In the genomic region with DNA sequence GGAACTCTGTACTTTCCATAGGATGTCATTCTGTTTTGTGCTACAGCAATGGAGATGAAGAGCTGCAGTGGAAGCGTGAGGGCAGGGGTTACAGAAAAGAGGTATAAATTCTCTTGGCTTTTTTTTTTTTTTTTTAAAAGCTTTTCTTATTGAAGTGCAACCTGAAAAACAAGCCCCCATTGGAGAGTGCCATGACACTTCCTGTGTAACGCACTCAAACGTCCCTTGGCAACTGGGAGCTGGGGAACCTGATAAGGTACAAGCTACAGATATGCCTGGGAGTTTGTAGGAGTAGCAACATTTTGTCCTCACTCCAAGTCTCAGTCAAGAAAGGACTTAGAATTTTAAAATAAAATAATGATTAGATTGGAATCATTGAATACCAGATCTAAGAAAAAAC, we compare ENCODE assay signal across 1 cellular context.
TF ChIP-seq lines count a peak whose summit lies in the region.

No MANE protein-coding gene starts in this region.

TF ChIP-seq in K562, 482 proteins besides CTCF, POLR2A, EP300 and RAD21 (continued from another document):
- TF ChIP-seq YY1 (IDR thresholded peaks at IDR 0.05; ENCODE audit: borderline replicate concordance in 1 of 3, control insufficient read depth in 1 of 3, extremely low read depth in 1 of 3, insufficient read depth in 3 of 3, insufficient read length in 1 of 3, insufficient replicate concordance in 2 of 3, low read depth in 1 of 3, low read length in 2 of 3) (peak in 1 of 3 experiments; percentile 69), BRD9 (IDR thresholded peaks at IDR 0.05; ENCODE audit: low read depth, partially characterized antibody) (no peak), ZNF398 (CRISPR knock-in tag; IDR thresholded peaks at IDR 0.05) (no peak), HNRNPLL (IDR thresholded peaks at IDR 0.05; ENCODE audit: low read depth, low read length, poor library complexity, severe bottlenecking) (no peak), CEBPG (CRISPR knock-in tag; IDR thresholded peaks at IDR 0.05) (no peak), CEBPG (tag; conservative IDR thresholded peaks at IDR 0.05 in 1 of 2, IDR thresholded peaks at IDR 0.05 in 1 of 2) (no peak), ZNF764 (CRISPR knock-in tag; IDR thresholded peaks at IDR 0.05; ENCODE audit: low read depth) (no peak)
- TF ChIP-seq, protein P1, sequence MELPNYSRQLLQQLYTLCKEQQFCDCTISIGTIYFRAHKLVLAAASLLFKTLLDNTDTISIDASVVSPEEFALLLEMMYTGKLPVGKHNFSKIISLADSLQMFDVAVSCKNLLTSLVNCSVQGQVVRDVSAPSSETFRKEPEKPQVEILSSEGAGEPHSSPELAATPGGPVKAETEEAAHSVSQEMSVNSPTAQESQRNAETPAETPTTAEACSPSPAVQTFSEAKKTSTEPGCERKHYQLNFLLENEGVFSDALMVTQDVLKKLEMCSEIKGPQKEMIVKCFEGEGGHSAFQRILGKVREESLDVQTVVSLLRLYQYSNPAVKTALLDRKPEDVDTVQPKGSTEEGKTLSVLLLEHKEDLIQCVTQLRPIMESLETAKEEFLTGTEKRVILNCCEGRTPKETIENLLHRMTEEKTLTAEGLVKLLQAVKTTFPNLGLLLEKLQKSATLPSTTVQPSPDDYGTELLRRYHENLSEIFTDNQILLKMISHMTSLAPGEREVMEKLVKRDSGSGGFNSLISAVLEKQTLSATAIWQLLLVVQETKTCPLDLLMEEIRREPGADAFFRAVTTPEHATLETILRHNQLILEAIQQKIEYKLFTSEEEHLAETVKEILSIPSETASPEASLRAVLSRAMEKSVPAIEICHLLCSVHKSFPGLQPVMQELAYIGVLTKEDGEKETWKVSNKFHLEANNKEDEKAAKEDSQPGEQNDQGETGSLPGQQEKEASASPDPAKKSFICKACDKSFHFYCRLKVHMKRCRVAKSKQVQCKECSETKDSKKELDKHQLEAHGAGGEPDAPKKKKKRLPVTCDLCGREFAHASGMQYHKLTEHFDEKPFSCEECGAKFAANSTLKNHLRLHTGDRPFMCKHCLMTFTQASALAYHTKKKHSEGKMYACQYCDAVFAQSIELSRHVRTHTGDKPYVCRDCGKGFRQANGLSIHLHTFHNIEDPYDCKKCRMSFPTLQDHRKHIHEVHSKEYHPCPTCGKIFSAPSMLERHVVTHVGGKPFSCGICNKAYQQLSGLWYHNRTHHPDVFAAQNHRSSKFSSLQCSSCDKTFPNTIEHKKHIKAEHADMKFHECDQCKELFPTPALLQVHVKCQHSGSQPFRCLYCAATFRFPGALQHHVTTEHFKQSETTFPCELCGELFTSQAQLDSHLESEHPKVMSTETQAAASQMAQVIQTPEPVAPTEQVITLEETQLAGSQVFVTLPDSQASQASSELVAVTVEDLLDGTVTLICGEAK (IDR thresholded peaks at IDR 0.05), result peak; percentile 81
- TF ChIP-seq, protein P1 (CRISPR knock-in tag; IDR thresholded peaks at IDR 0.05), result no peak
